12 cellular contexts compared by ENCODE assay signal in the genomic region with DNA sequence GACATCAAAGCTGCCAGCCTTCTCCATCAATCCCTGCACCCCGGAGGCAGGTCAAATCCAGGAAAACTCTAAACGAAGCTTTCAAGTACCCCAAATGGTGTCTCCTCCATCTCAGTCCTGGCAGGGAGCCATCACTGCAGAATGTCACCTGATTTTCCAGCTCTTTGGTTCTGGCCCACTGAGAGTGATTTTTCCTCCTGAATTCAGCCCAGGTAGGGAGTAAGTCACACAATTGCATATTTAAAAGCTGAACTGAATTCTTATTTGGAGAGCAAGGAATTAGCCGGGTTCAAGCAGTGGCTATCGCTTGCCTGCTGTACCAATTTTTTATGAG. TPM values are rescaled to one million over a fixed set of nuclear protein-coding genes. Genes with fewer than 3 reads are reported as not detected.
A peak's percentile ranks its signal among the peaks of the same experiment; 100 is the strongest.
DNase-seq lines count a peak whose midpoint lies in the region; ATAC-seq and TF ChIP-seq lines count a peak whose summit lies in the region.
"Had no signal": no experiment of that assay in that cellular context is flagged by ENCODE, and none has a peak within 500 bp of the region (broad histone marks: within the 10 kb centered on the region; RNA-seq: fewer than 3 reads in every experiment).

No MANE protein-coding gene starts in this region.

- H3K4me2 ChIP-seq in GM23338 = no peak overlapping the region

- H3K27ac Mint-ChIP-seq in activated CD4-positive, alpha-beta T cell treated with anti-CD3 and anti-CD28 coated beads, Interleukin-2, amount 10 ng/mL, durations not matched to agents 24 days and 14 days = peak overlapping the region; percentile 72
- no peak overlapping the region for H3K27ac Mint-ChIP-seq in GM23338
- peak overlapping the region; percentile 59 for H3K27ac Mint-ChIP-seq in activated naive CD8-positive, alpha-beta T cell
- H3K27ac Mint-ChIP-seq in progenitor cell of endocrine pancreas = no peak overlapping the region

- ATAC-seq in GM23338 = no peak

- no peak for TF ChIP-seq CTCF in GM23338 (conservative IDR thresholded peaks at IDR 0.05; ENCODE audit: low read depth in 2 of 2)
- TF ChIP-seq CTCF in spleen (IDR thresholded peaks at IDR 0.05 in 8 of 11, conservative IDR thresholded peaks at IDR 0.05 in 3 of 11) = no peak
- no peak for TF ChIP-seq CTCF in progenitor cell of endocrine pancreas (IDR thresholded peaks at IDR 0.05; ENCODE audit: unreplicated experiment)

- peaks cover 58% of the 10 kb centered on the region for H3K36me3 Mint-ChIP-seq in activated CD4-positive, alpha-beta T cell treated with anti-CD3 and anti-CD28 coated beads, Interleukin-2, amount 10 ng/mL, durations not matched to agents 24 days and 14 days (ENCODE audit: low read depth)
- no peaks in the 10 kb centered on the region for H3K36me3 Mint-ChIP-seq in GM23338 (ENCODE audit: low read depth)
- H3K36me3 Mint-ChIP-seq in activated naive CD8-positive, alpha-beta T cell = peaks cover 10% of the 10 kb centered on the region
- no peaks in the 10 kb centered on the region for H3K36me3 Mint-ChIP-seq in progenitor cell of endocrine pancreas (ENCODE audit: insufficient read depth)

- H3K27me3 ChIP-seq in GM23338 (ENCODE audit: insufficient read depth) = peaks cover 33% of the 10 kb centered on the region
- no peaks in the 10 kb centered on the region for H3K27me3 ChIP-seq in spleen (replicated peaks in 1 of 7)

- TF ChIP-seq POLR2A in spleen (IDR thresholded peaks at IDR 0.05) = no peak

- intact Hi-C loops in activated CD4-positive, alpha-beta T cell treated with anti-CD3 and anti-CD28 coated beads, Interleukin-2, amount 10 ng/mL, durations not matched to agents 24 days and 14 days (cut with micrococcal nuclease) = loop anchor here (2.0 kb wide), 1 partner anchor 25 kb away; no protein-coding TSS in a partner anchor
- intact Hi-C loops in spleen (cut with DNase I; ENCODE audit: low total_unique reads) = no loop called here

- H3K4me3 ChIP-seq in GM23338 = no peak overlapping the region
- peak overlapping the region in 1 of 8 donors; percentile 26 for H3K4me3 ChIP-seq in spleen
- H3K4me3 ChIP-seq: GM23248 had no signal

- WGBS in spleen, 5 donors = 48 to 68% (median 66%) methylated on average over 4 of the region's 4 CpGs

- H3K36me3 ChIP-seq in GM23338 (ENCODE audit: insufficient read depth) = no peaks in the 10 kb centered on the region
- H3K36me3 ChIP-seq in spleen = peaks cover 0 to 6% (median 0%) of the 10 kb centered on the region in 6 donors

- H3K4me3 Mint-ChIP-seq in activated CD4-positive, alpha-beta T cell treated with anti-CD3 and anti-CD28 coated beads, Interleukin-2, amount 10 ng/mL, durations not matched to agents 24 days and 14 days = peak overlapping the region; percentile 66
- H3K4me3 Mint-ChIP-seq in GM23338 (no peak overlapping the region), progenitor cell of endocrine pancreas (ENCODE audit: low read depth) (no peak overlapping the region)
- peak overlapping the region; percentile 40 for H3K4me3 Mint-ChIP-seq in activated naive CD8-positive, alpha-beta T cell

- H3K9me3 ChIP-seq in spleen = no peaks in the 10 kb centered on the region

- no peaks in the 10 kb centered on the region for H3K9me3 Mint-ChIP-seq in activated CD4-positive, alpha-beta T cell treated with anti-CD3 and anti-CD28 coated beads, Interleukin-2, amount 10 ng/mL, durations not matched to agents 24 days and 14 days
- H3K9me3 Mint-ChIP-seq in GM23338 (no peaks in the 10 kb centered on the region), progenitor cell of endocrine pancreas (ENCODE audit: low read depth) (no peaks in the 10 kb centered on the region)
- H3K9me3 Mint-ChIP-seq in activated naive CD8-positive, alpha-beta T cell (ENCODE audit: low read depth) = no peaks in the 10 kb centered on the region

- H3K4me1 ChIP-seq in GM23338 (ENCODE audit: insufficient read depth) (peaks cover 26% of the 10 kb centered on the region), spleen (peaks cover 31 to 100% (median 77%) of the 10 kb centered on the region in 6 donors)

- H4K20me1 ChIP-seq in GM23338 (replicated peaks; ENCODE audit: insufficient read depth) = no peaks in the 10 kb centered on the region

- H3K27me3 Mint-ChIP-seq in activated CD4-positive, alpha-beta T cell treated with anti-CD3 and anti-CD28 coated beads, Interleukin-2, amount 10 ng/mL, durations not matched to agents 24 days and 14 days = no peaks in the 10 kb centered on the region
- H3K27me3 Mint-ChIP-seq in GM23338 (ENCODE audit: insufficient read depth, low read depth, poor library complexity) (peaks cover 28% of the 10 kb centered on the region), progenitor cell of endocrine pancreas (peaks cover 63% of the 10 kb centered on the region)
- no peaks in the 10 kb centered on the region for H3K27me3 Mint-ChIP-seq in activated naive CD8-positive, alpha-beta T cell

- DNase-seq in activated CD4-positive, alpha-beta T cell treated with anti-CD3 and anti-CD28 coated beads, Interleukin-2, amount 10 ng/mL, durations not matched to agents 24 days and 14 days = no peak
- DNase-seq in activated CD4-positive, alpha-beta T cell treated with anti-CD3 and anti-CD28 coated beads, Interleukin-2, amount 50 U/mL, for 1 hour = no peak
- DNase-seq in GM23338 (ENCODE audit: low spot score) = no peak
- no peak for DNase-seq in spleen
- no peak for DNase-seq in activated effector memory CD4-positive, alpha-beta T cell treated with Interleukin-2 at 50 U/mL for 16 hours
- no peak for DNase-seq in progenitor cell of endocrine pancreas (ENCODE audit: low spot score, unreplicated experiment)
- no peak for DNase-seq in stimulated activated CD4-positive, alpha-beta T cell treated with anti-CD3 and anti-CD28 coated beads, Interleukin-4, amount 100 ng/mL, for 1 hour
- DNase-seq: midbrain, NCI-H2029, posterior cingulate gyrus had no signal

- H3K27ac ChIP-seq in GM23338 (ENCODE audit: low read depth) (peak overlapping the region; percentile 30; the same call in 1 of the 2 replicates), spleen (peak overlapping the region in 7 of 8 donors; percentile 17 to 93 (median 90))
- H3K27ac ChIP-seq: GM23248 had no signal

- H3K9me2 ChIP-seq in GM23338 (ENCODE audit: insufficient read depth) = no peaks in the 10 kb centered on the region

- no peak overlapping the region for H2AFZ ChIP-seq in GM23338
- H2AFZ ChIP-seq: GM23248 had no signal

- no peaks in the 10 kb centered on the region for H3K79me2 ChIP-seq in GM23338 (replicated peaks; ENCODE audit: insufficient read depth)

- H3K4me1 Mint-ChIP-seq in activated CD4-positive, alpha-beta T cell treated with anti-CD3 and anti-CD28 coated beads, Interleukin-2, amount 10 ng/mL, durations not matched to agents 24 days and 14 days = peaks cover 56% of the 10 kb centered on the region
- H3K4me1 Mint-ChIP-seq in GM23338 (peaks cover 30% of the 10 kb centered on the region), progenitor cell of endocrine pancreas (ENCODE audit: low read depth) (peaks cover 4% of the 10 kb centered on the region)
- peaks cover 79% of the 10 kb centered on the region for H3K4me1 Mint-ChIP-seq in activated naive CD8-positive, alpha-beta T cell (ENCODE audit: low read depth)

- H3F3A ChIP-seq in GM23338 (replicated peaks; ENCODE audit: low read depth) = no peaks in the 10 kb centered on the region; the same call in 1 of the 2 replicates

TF ChIP-seq in GM23338, 12 proteins besides CTCF, POLR2A, EP300 and RAD21:
- TF ChIP-seq, protein P1, sequence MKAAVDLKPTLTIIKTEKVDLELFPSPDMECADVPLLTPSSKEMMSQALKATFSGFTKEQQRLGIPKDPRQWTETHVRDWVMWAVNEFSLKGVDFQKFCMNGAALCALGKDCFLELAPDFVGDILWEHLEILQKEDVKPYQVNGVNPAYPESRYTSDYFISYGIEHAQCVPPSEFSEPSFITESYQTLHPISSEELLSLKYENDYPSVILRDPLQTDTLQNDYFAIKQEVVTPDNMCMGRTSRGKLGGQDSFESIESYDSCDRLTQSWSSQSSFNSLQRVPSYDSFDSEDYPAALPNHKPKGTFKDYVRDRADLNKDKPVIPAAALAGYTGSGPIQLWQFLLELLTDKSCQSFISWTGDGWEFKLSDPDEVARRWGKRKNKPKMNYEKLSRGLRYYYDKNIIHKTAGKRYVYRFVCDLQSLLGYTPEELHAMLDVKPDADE (IDR thresholded peaks at IDR 0.05) = no peak
- no peak for TF ChIP-seq POLR2AphosphoS5 (IDR thresholded peaks at IDR 0.05; ENCODE audit: low read depth)
- TF ChIP-seq, protein P2, sequence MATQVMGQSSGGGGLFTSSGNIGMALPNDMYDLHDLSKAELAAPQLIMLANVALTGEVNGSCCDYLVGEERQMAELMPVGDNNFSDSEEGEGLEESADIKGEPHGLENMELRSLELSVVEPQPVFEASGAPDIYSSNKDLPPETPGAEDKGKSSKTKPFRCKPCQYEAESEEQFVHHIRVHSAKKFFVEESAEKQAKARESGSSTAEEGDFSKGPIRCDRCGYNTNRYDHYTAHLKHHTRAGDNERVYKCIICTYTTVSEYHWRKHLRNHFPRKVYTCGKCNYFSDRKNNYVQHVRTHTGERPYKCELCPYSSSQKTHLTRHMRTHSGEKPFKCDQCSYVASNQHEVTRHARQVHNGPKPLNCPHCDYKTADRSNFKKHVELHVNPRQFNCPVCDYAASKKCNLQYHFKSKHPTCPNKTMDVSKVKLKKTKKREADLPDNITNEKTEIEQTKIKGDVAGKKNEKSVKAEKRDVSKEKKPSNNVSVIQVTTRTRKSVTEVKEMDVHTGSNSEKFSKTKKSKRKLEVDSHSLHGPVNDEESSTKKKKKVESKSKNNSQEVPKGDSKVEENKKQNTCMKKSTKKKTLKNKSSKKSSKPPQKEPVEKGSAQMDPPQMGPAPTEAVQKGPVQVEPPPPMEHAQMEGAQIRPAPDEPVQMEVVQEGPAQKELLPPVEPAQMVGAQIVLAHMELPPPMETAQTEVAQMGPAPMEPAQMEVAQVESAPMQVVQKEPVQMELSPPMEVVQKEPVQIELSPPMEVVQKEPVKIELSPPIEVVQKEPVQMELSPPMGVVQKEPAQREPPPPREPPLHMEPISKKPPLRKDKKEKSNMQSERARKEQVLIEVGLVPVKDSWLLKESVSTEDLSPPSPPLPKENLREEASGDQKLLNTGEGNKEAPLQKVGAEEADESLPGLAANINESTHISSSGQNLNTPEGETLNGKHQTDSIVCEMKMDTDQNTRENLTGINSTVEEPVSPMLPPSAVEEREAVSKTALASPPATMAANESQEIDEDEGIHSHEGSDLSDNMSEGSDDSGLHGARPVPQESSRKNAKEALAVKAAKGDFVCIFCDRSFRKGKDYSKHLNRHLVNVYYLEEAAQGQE (IDR thresholded peaks at IDR 0.05; ENCODE audit: unreplicated experiment) = no peak

RNA-seq across cellular contexts. Expression of a gene that starts 5.3 kb away (rescaled TPM):
- total RNA-seq in activated CD4-positive, alpha-beta T cell treated with anti-CD3 and anti-CD28 coated beads, Interleukin-2, amount 10 ng/mL, durations not matched to agents 24 days and 14 days = 90.6 and 92.4 TPM in 2 replicates
- 6.8 and 7.2 TPM in 2 replicates for total RNA-seq in GM23338 (2014; rRNA removed; shearing (Covaris generic))
- polyA plus RNA-seq in GM23338 (2016; fragmentation: Nextera tagmentation; extraction: Ambion mirVana) (3.3 and 4.6 TPM in 2 replicates), spleen (10 to 100 TPM; 30.4 to 58.2 (median 38.0) TPM)
- total RNA-seq in spleen (100 to 1,000 TPM in 1 of 7 donors, 10 to 100 TPM in 6; 57.0 to 106 (median 82.2) TPM), progenitor cell of endocrine pancreas (0.73 and 0.96 TPM in 2 replicates)

Comparison
In these comparisons a context has a peak if more than half of its experiments do, and no peak if none do; other contexts are left out.
1. H3K27ac Mint-ChIP-seq: peak in activated CD4-positive, alpha-beta T cell treated with anti-CD3 and anti-CD28 coated beads, Interleukin-2, amount 10 ng/mL, durations not matched to agents 24 days and 14 days (single experiment) and activated naive CD8-positive, alpha-beta T cell (single experiment); none in GM23338 (single experiment) and progenitor cell of endocrine pancreas (single experiment).
2. H3K4me3 Mint-ChIP-seq: peak in activated CD4-positive, alpha-beta T cell treated with anti-CD3 and anti-CD28 coated beads, Interleukin-2, amount 10 ng/mL, durations not matched to agents 24 days and 14 days (single experiment) and activated naive CD8-positive, alpha-beta T cell (single experiment); none in GM23338 (single experiment) and progenitor cell of endocrine pancreas (single experiment).